ENCODE assay signal across 16 cellular contexts in genomic region chr2:46814562-46814961, GRCh38.
DNase-seq lines count a peak whose midpoint lies in the region; ATAC-seq and TF ChIP-seq lines count a peak whose summit lies in the region.
"Had no signal": no experiment of that assay in that cellular context is flagged by ENCODE, and none has a peak within 500 bp of the region (broad histone marks: within the 10 kb centered on the region; RNA-seq: fewer than 3 reads in every experiment).

No MANE protein-coding gene starts in this region.

- H3K36me3 Mint-ChIP-seq in stimulated activated effector memory CD8-positive, alpha-beta T cell treated with anti-CD3 and anti-CD28 coated beads, Interleukin-12 subunit alpha, Interleukin-12 subunit beta, amount 100 ng/mL, for 72 hours = no peaks in the 10 kb centered on the region

- no peak for TF ChIP-seq POLR2A in body of pancreas (IDR thresholded peaks at IDR 0.05)

- no peaks in the 10 kb centered on the region for H3K4me1 ChIP-seq in body of pancreas

- 69 to 87% methylated on average over 4 of the region's 4 CpGs for WGBS in body of pancreas, 2 donors

- DNase-seq in AG04450 (ENCODE audit: low read depth, low spot score) = no peak
- no peak for DNase-seq in body of pancreas
- DNase-seq in islet precursor cell = peak; percentile 14
- no peak for DNase-seq in NOMO-1 (lab: John Stamatoyannopoulos, UW; ENCODE audit: unreplicated experiment in 2 of 2)
- no peak for DNase-seq in stimulated activated effector memory CD8-positive, alpha-beta T cell treated with anti-CD3 and anti-CD28 coated beads, Interleukin-12 subunit alpha, Interleukin-12 subunit beta, amount 100 ng/mL, for 72 hours (ENCODE audit: low spot score in 2 of 2)
- DNase-seq in activated naive CD4-positive, alpha-beta T cell treated with anti-CD3 and anti-CD28 coated beads, Interleukin-2, amount 50 U/mL, for 16 hours = no peak
- DNase-seq: activated T-cell treated with anti-CD3 and anti-CD28 coated beads, Interleukin-2, amount 50 U/mL, for 1 hour; AML-193; amniotic stem cell; naive B cell; NCI-H1417 treated with DMSO at 0.1 percent for 48 hours; NCI-H524 treated with DMSO at 0.1 percent for 48 hours had no signal

- no peaks in the 10 kb centered on the region for H3K9me3 Mint-ChIP-seq in stimulated activated effector memory CD8-positive, alpha-beta T cell treated with anti-CD3 and anti-CD28 coated beads, Interleukin-12 subunit alpha, Interleukin-12 subunit beta, amount 100 ng/mL, for 72 hours

- H3K4me3 Mint-ChIP-seq in stimulated activated effector memory CD8-positive, alpha-beta T cell treated with anti-CD3 and anti-CD28 coated beads, Interleukin-12 subunit alpha, Interleukin-12 subunit beta, amount 100 ng/mL, for 72 hours = no peak overlapping the region
- H3K4me3 Mint-ChIP-seq: naive B cell had no signal

- CTCF ChIA-PET in AG04450 (lab: Charles Lee) = interaction anchor here (0.6 to 1.2 kb wide), 4 partner anchors 18 to 105 kb away, joined by 3 to 4 read pairs (median 3); no protein-coding TSS in a partner anchor

- no peak for TF ChIP-seq CTCF in AG04450 (IDR thresholded peaks at IDR 0.05; ENCODE audit: low read depth, low read length)
- no peak for TF ChIP-seq CTCF in body of pancreas (IDR thresholded peaks at IDR 0.05)

- no peak overlapping the region for H3K4me3 ChIP-seq in AG04450 (ENCODE audit: low read depth, low read length)
- H3K4me3 ChIP-seq in body of pancreas = no peak overlapping the region
- no peak overlapping the region for H3K4me3 ChIP-seq in skin epidermis

- H3K27ac Mint-ChIP-seq in stimulated activated effector memory CD8-positive, alpha-beta T cell treated with anti-CD3 and anti-CD28 coated beads, Interleukin-12 subunit alpha, Interleukin-12 subunit beta, amount 100 ng/mL, for 72 hours = no peak overlapping the region

- no peak for ATAC-seq in body of pancreas
- no peak for ATAC-seq in GM18520 (IDR thresholded peaks at IDR 0.05; ENCODE audit: unreplicated experiment)
- no peak for ATAC-seq in stimulated activated effector memory CD8-positive, alpha-beta T cell treated with anti-CD3 and anti-CD28 coated beads, Interleukin-12 subunit alpha, Interleukin-12 subunit beta, amount 100 ng/mL, for 72 hours
- ATAC-seq: Panc1 had no signal

- H3K4me1 Mint-ChIP-seq in stimulated activated effector memory CD8-positive, alpha-beta T cell treated with anti-CD3 and anti-CD28 coated beads, Interleukin-12 subunit alpha, Interleukin-12 subunit beta, amount 100 ng/mL, for 72 hours = no peaks in the 10 kb centered on the region
- H3K4me1 Mint-ChIP-seq: naive B cell had no signal

- intact Hi-C loops in body of pancreas (cut with DNase I) = no loop called here

- no peaks in the 10 kb centered on the region; the same call in 1 of the 2 replicates for H3K9me3 ChIP-seq in AG04450 (ENCODE audit: control insufficient read depth, insufficient read depth, low read length)
- no peaks in the 10 kb centered on the region for H3K9me3 ChIP-seq in body of pancreas

- H3K27me3 ChIP-seq in AG04450 (ENCODE audit: control insufficient read depth, insufficient read depth, low read length) = no peaks in the 10 kb centered on the region
- no peaks in the 10 kb centered on the region for H3K27me3 ChIP-seq in body of pancreas

- H3K36me3 ChIP-seq in body of pancreas (replicated peaks in 1 of 2; ENCODE audit: insufficient read depth in 1 of 2, low read depth in 2 of 2) = no peaks in the 10 kb centered on the region

- peak overlapping the region; percentile 78 for H3K27ac ChIP-seq in AG04450 (ENCODE audit: low read depth, low read length)
- H3K27ac ChIP-seq in body of pancreas = peak overlapping the region in 3 of 4 donors; percentile 2 to 50 (median 6)
- H3K27ac ChIP-seq in skin epidermis = peak overlapping the region in 17 of 21 experiments; percentile 3 to 92 (median 72)
- H3K27ac ChIP-seq: KMS-11 had no signal

- POLR2A ChIA-PET in AG04450 (lab: Yijun Ruan, JAX) = interaction anchor here (0.6 kb wide), 1 partner anchor 64 kb away, joined by 3 read pairs; no protein-coding TSS in a partner anchor

Comparison
In these comparisons a context has a peak if more than half of its experiments do, and no peak if none do; other contexts are left out.
1. H3K27ac ChIP-seq: peak in every context shown above with its lines; median percentile 78 in AG04450; 72 in skin epidermis; 6 in body of pancreas.